Comparison of ENCODE assay signal across 8 cellular contexts in the genomic region with DNA sequence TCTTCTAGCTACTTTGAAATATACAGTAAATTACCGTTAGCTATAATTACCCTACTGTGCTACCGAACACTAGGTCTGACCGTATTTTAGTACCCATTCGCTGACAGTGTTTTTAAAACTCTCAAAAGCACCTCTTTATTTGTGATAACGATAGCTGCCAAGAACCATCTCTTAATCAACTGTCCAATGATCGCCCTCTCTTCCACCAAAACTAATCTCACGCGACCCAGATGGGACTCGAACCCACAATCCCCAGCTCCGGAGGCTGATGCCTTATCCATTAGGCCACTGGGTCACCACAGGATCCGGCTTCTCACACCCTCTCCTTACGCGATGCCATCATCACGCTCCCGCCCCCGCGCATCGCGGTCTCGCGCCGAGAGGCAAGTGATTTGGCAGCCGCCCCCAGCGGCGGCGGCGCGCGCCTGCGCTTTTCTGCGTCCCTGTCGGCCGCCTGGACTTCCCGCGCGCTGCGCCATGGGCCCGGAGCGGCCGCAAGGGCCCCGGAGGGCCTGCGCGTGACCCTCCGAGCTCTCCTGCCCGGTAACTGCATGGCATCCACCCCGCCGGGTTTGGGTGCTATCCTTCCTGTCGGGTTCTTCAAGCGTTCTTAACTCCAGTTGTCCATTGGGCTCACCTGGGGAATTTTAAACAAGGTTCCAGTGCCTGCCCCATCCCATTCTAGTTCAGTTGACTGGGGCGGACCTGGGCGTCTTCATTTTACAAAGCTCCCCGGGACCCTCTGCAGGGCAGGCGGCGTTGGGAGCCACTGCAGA. TPM values are rescaled to one million over a fixed set of nuclear protein-coding genes. Genes with fewer than 3 reads are reported as not detected.
DNase-seq lines count a peak whose midpoint lies in the region; ATAC-seq and TF ChIP-seq lines count a peak whose summit lies in the region.

No MANE protein-coding gene starts in this region.

- peak overlapping the region; percentile 80 for H3K4me2 ChIP-seq in OCI-LY7 (ENCODE audit: low read length)

- peaks cover 3% of the 10 kb centered on the region for H3K27me3 Mint-ChIP-seq in IgD-negative memory B cell

- ATAC-seq in GM21576 (IDR thresholded peaks at IDR 0.05; ENCODE audit: unreplicated experiment): peak; percentile 84

- BruUV-seq in OCI-LY7 (replicated peaks; lab: Mats Ljungman, UMichigan): no TSS peak

- H3K9me3 ChIP-seq in OCI-LY7 (ENCODE audit: low read length): no peaks in the 10 kb centered on the region

- peak overlapping the region; percentile 96 to 100 (median 99) for H3K27ac Mint-ChIP-seq in IgD-negative memory B cell

- H3K79me2 ChIP-seq in OCI-LY7 (ENCODE audit: insufficient read depth, low read depth, low read length): no peaks in the 10 kb centered on the region

- H3K9me3 Mint-ChIP-seq in IgD-negative memory B cell: peaks cover 0 to 4% (median 3%) of the 10 kb centered on the region in 3 donors

- H3K4me3 ChIP-seq in OCI-LY7 (ENCODE audit: low read depth, low read length, poor library complexity, severe bottlenecking) (peak overlapping the region; percentile 72), epithelial cell of proximal tubule (ENCODE audit: low read depth, low read length) (peak overlapping the region; percentile 66)

- H3K4me1 Mint-ChIP-seq in IgD-negative memory B cell: peaks cover 11 to 13% (median 12%) of the 10 kb centered on the region in 3 donors

- H3K4me3 Mint-ChIP-seq in IgD-negative memory B cell: peak overlapping the region; percentile 82 to 95 (median 90)

- peaks cover 2% of the 10 kb centered on the region for H3K36me3 Mint-ChIP-seq in IgD-negative memory B cell

- CTCF ChIA-PET in OCI-LY7 (lab: Charles Lee; ENCODE audit: unreplicated experiment): interaction anchor here (0.6 to 1.0 kb wide), 5 partner anchors 16 to 492 kb away, joined by 3 to 5 read pairs (median 3); a partner anchor contains a TSS

- H3K36me3 ChIP-seq in OCI-LY7 (ENCODE audit: insufficient read depth, low read length): no peaks in the 10 kb centered on the region

- intact Hi-C loops in OCI-LY7 (cut with micrococcal nuclease; ENCODE audit: unreplicated experiment): loop anchor here (1.0 to 5.0 kb wide), 3 partner anchors 15 to 67 kb away; a partner anchor contains a TSS

- H2AFZ ChIP-seq in OCI-LY7 (ENCODE audit: low read length): peak overlapping the region; percentile 90

- POLR2A ChIA-PET in OCI-LY7 (lab: Charles Lee): interaction anchor here (0.7 to 2.3 kb wide), 11 partner anchors 8 to 210 kb away, joined by 3 to 10 read pairs (median 7); no protein-coding TSS in a partner anchor

- H4K20me1 ChIP-seq in OCI-LY7 (ENCODE audit: insufficient read depth, low read length): no peaks in the 10 kb centered on the region

- H3K9me2 ChIP-seq in OCI-LY7 (ENCODE audit: insufficient read depth, low read length): no peaks in the 10 kb centered on the region

- peak; percentile 68 for TF ChIP-seq CTCF in OCI-LY7 (conservative IDR thresholded peaks at IDR 0.05; ENCODE audit: low read length)
- peak; percentile 38 for TF ChIP-seq CTCF in epithelial cell of proximal tubule (conservative IDR thresholded peaks at IDR 0.05; ENCODE audit: low read depth, low read length)

- H3K27ac ChIP-seq in OCI-LY7 (ENCODE audit: low read depth, low read length, poor library complexity, severe bottlenecking): peak overlapping the region; percentile 46

- DNase-seq in DMS53 treated with DMSO at 0.1 percent for 48 hours (lab: John Stamatoyannopoulos, UW; ENCODE audit: unreplicated experiment) (peak; percentile 87), OCI-LY7 (ENCODE audit: low spot score) (peak; percentile 99), activated T-cell treated with anti-CD3 and anti-CD28 coated beads for 48 hours (ENCODE audit: low read depth) (peak; percentile 100), epithelial cell of proximal tubule (ENCODE audit: low read depth) (peak; percentile 61), mucosa of gallbladder (ENCODE audit: low spot score) (peak; percentile 97)
- DNase-seq in stimulated activated CD8-positive, alpha-beta memory T cell treated with anti-CD3 and anti-CD28 coated beads, Interleukin-4, amount 100 ng/mL, for 24 hours (ENCODE audit: low read depth): peak; percentile 96

- H3K4me1 ChIP-seq in OCI-LY7 (ENCODE audit: insufficient read depth, low read length, poor library complexity, severe bottlenecking): peaks cover 16% of the 10 kb centered on the region

RNA-seq across cellular contexts. Expression of a gene that starts 15.7 kb away (rescaled TPM):
- 32.3 TPM for polyA plus RNA-seq in IgD-negative memory B cell
- 253 and 397 TPM in 2 replicates for total RNA-seq in OCI-LY7 (2014; rRNA removed; shearing (Covaris generic))
- 394 and 416 TPM in 2 replicates for total RNA-seq in OCI-LY7 (2022)
- total RNA-seq in epithelial cell of proximal tubule: 369 and 409 TPM in 2 replicates
- total RNA-seq in mucosa of gallbladder: 22.6 TPM

RNA-seq across cellular contexts. Expression of a gene that starts 23.6 kb away (rescaled TPM):
- polyA plus RNA-seq in IgD-negative memory B cell: 1.6 TPM
- 17.8 and 19.4 TPM in 2 replicates for total RNA-seq in OCI-LY7 (2014; rRNA removed; shearing (Covaris generic))
- total RNA-seq in OCI-LY7 (2022): 24.0 and 27.7 TPM in 2 replicates
- total RNA-seq in epithelial cell of proximal tubule: 13.8 and 14.5 TPM in 2 replicates
- 10.0 TPM for total RNA-seq in mucosa of gallbladder

Comparison
In these comparisons a context has a peak if more than half of its experiments do, and no peak if none do; other contexts are left out.
1. Peak in every context shown above with its lines: DNase-seq, ATAC-seq, H3K4me3 ChIP-seq and H3K27ac ChIP-seq.
2. RNA of a gene that starts 15.7 kb away (total RNA-seq): 253 to 416 TPM in OCI-LY7 and 369 to 409 TPM in epithelial cell of proximal tubule; 22.6 TPM in mucosa of gallbladder (single experiment); every median in the first group is over 10 times any median in the second.